17 cellular contexts compared by ENCODE assay signal in genomic region chr20:35571566-35571965, GRCh38. TPM values are rescaled to one million over a fixed set of nuclear protein-coding genes. Genes with fewer than 3 reads are reported as not detected.
DNase-seq lines count a peak whose midpoint lies in the region; ATAC-seq lines count a peak whose summit lies in the region.
"Had no signal": no experiment of that assay in that cellular context is flagged by ENCODE, and none has a peak within 500 bp of the region (broad histone marks: within the 10 kb centered on the region; RNA-seq: fewer than 3 reads in every experiment).

No MANE protein-coding gene starts in this region.

- ATAC-seq in left colon, result peak; percentile 20
- no peak for ATAC-seq in stimulated activated naive CD8-positive, alpha-beta T cell treated with anti-CD3 and anti-CD28 coated beads, Interleukin-15, Interleukin-2, amounts not matched to agents 100 U/mL and 50 U/mL, for 24 hours

- no peak overlapping the region for H3K4me3 ChIP-seq in urinary bladder (ENCODE audit: low read depth, low read length)
- H3K4me3 ChIP-seq: BLaER1, HAP-1 had no signal

- H3K27ac ChIP-seq in urinary bladder (ENCODE audit: low read depth), result peak overlapping the region; percentile 50
- H3K27ac ChIP-seq: 22Rv1, BLaER1 had no signal

- no peaks in the 10 kb centered on the region for H3K4me1 ChIP-seq in urinary bladder (ENCODE audit: insufficient read depth)
- H3K4me1 ChIP-seq: HAP-1 had no signal

- DNase-seq in DMS53 (lab: John Stamatoyannopoulos, UW), result peak; percentile 23
- no peak for DNase-seq in DMS53 treated with DMSO at 0.1 percent for 48 hours (lab: John Stamatoyannopoulos, UW; ENCODE audit: unreplicated experiment)
- peak; percentile 7 for DNase-seq in LHCN-M2 (ENCODE audit: low read depth)
- DNase-seq in left colon, result no peak
- no peak for DNase-seq in LoVo (ENCODE audit: low spot score)
- no peak for DNase-seq in stimulated activated naive CD8-positive, alpha-beta T cell treated with anti-CD3 and anti-CD28 coated beads, Interleukin-15, Interleukin-2, amounts not matched to agents 100 U/mL and 50 U/mL, for 24 hours
- DNase-seq: AML-193; CD8-positive, alpha-beta memory T cell; IMR-90 had no signal

- H3K36me3 ChIP-seq in urinary bladder (ENCODE audit: insufficient read depth), result no peaks in the 10 kb centered on the region
- H3K36me3 ChIP-seq: HAP-1 had no signal

- intact Hi-C loops in left colon (cut with DNase I, micrococcal nuclease), result no loop called here

RNA-seq across cellular contexts. Expression of gene ERGIC3, which starts 29.7 kb away (rescaled TPM):
- total RNA-seq in LHCN-M2 (2014; rRNA removed) (239 and 270 TPM in 2 replicates), left colon (100 to 1,000 TPM; 262 to 278 TPM), urinary bladder (176 TPM)
- polyA plus RNA-seq in LHCN-M2 (2012), result 330 TPM
- 200 TPM for polyA plus RNA-seq in urinary bladder

RNA-seq across cellular contexts. Expression of gene C20orf173, which starts 42.1 kb away (rescaled TPM):
- total RNA-seq in LHCN-M2 (2014; rRNA removed) (not detected in 2 replicates), left colon (not detected), urinary bladder (not detected)
- not detected for polyA plus RNA-seq in LHCN-M2 (2012)
- not detected for polyA plus RNA-seq in urinary bladder
- total RNA-seq: A673; Caco-2; CD8-positive, alpha-beta memory T cell; Daoy; H1; IMR-90 had no signal
- polyA plus RNA-seq: CD8-positive, alpha-beta memory T cell; H1; IMR-90 had no signal

RNA-seq across cellular contexts. Expression of gene SPAG4, which starts 44.1 kb away (rescaled TPM):
- 12.6 and 13.7 TPM in 2 replicates for total RNA-seq in LHCN-M2 (2014; rRNA removed)
- 12.2 TPM for polyA plus RNA-seq in LHCN-M2 (2012)
- total RNA-seq in left colon, result 1 to 10 TPM; 3.2 to 5.8 TPM
- total RNA-seq in urinary bladder, result 1.6 TPM
- 4.9 TPM for polyA plus RNA-seq in urinary bladder

Comparison
In these comparisons a context has a peak if more than half of its experiments do, and no peak if none do; other contexts are left out.
1. DNase-seq: peak in DMS53 (single experiment) and LHCN-M2 (single experiment); none in DMS53 treated with DMSO at 0.1 percent for 48 hours (single experiment), left colon (0 of 2), LoVo (single experiment) and stimulated activated naive CD8-positive, alpha-beta T cell treated with anti-CD3 and anti-CD28 coated beads, Interleukin-15, Interleukin-2, amounts not matched to agents 100 U/mL and 50 U/mL, for 24 hours (single experiment).